8 cellular contexts compared by ENCODE assay signal in genomic region chr20:32109392-32110172, GRCh38. TPM values are rescaled to one million over a fixed set of nuclear protein-coding genes. Genes with fewer than 3 reads are reported as not detected.
DNase-seq lines count a peak whose midpoint lies in the region; ATAC-seq and TF ChIP-seq lines count a peak whose summit lies in the region.

Gene TM9SF4 (plus strand): TSS chr20:32109714. CDS start chr20:32109741, 27 bp downstream.

- intact Hi-C loops in mammary epithelial cell (cut with micrococcal nuclease), result no loop called here

- peak within 1 kb of the TSS; percentile 84 for H3K4me2 ChIP-seq in mammary epithelial cell (ENCODE audit: insufficient read depth, low read depth, low read length)

- H3K27me3 ChIP-seq in ACC112 (ENCODE audit: insufficient read depth, low read length) (no peaks in the 10 kb centered on the region), WERI-Rb-1 (ENCODE audit: insufficient read depth, low read depth, severe bottlenecking) (no peaks in the 10 kb centered on the region), mammary epithelial cell (ENCODE audit: insufficient read depth, low read length) (no peaks in the 10 kb centered on the region), iPS-20b (ENCODE audit: insufficient read depth, low read length) (no peaks in the 10 kb centered on the region)

- H3K4me3 ChIP-seq in ACC112 (ENCODE audit: low read depth, low read length) (peak within 1 kb of the TSS; percentile 91), WERI-Rb-1 (ENCODE audit: low read depth, low read length) (peak within 1 kb of the TSS; percentile 92), mammary epithelial cell (replicated peaks in 1 of 3; ENCODE audit: insufficient read depth in 1 of 3, low read depth in 2 of 3, low read length in 3 of 3) (peak within 1 kb of the TSS; percentile 81 to 96 (median 82)), iPS-20b (ENCODE audit: low read length) (peak within 1 kb of the TSS; percentile 83), skin epidermis (peak within 1 kb of the TSS; percentile 80 to 95 (median 87))

- H2AFZ ChIP-seq in ACC112 (ENCODE audit: low read length, unreplicated experiment), result peak within 1 kb of the TSS; percentile 99
- H2AFZ ChIP-seq in mammary epithelial cell (ENCODE audit: low read depth, low read length), result peak within 1 kb of the TSS; percentile 99

- H3K36me3 ChIP-seq in ACC112 (ENCODE audit: insufficient read depth, low read length) (no peaks in the 10 kb centered on the region), WERI-Rb-1 (no peaks in the 10 kb centered on the region; the same call in 1 of the 2 replicates), mammary epithelial cell (ENCODE audit: insufficient read depth, low read length) (no peaks in the 10 kb centered on the region), iPS-20b (ENCODE audit: insufficient read depth, low read depth, low read length) (no peaks in the 10 kb centered on the region)

- 3% methylated on average over 25 of the region's 38 CpGs for WGBS in mammary epithelial cell (ENCODE audit: low coverage, missing lambda C conversion rate)

- H3K27ac ChIP-seq in ACC112 (ENCODE audit: low read depth, low read length), result peak within 1 kb of the TSS; percentile 97
- peak within 1 kb of the TSS; percentile 99 for H3K27ac ChIP-seq in WERI-Rb-1
- H3K27ac ChIP-seq in mammary epithelial cell (ENCODE audit: insufficient read depth, low read depth, low read length), result peak within 1 kb of the TSS; percentile 100
- H3K27ac ChIP-seq in iPS-20b (ENCODE audit: low read length), result peak within 1 kb of the TSS; percentile 88
- H3K27ac ChIP-seq in skin epidermis, result peak within 1 kb of the TSS; percentile 87 to 100 (median 99)

- ATAC-seq in GM18870 (IDR thresholded peaks at IDR 0.05; ENCODE audit: unreplicated experiment) (peak; percentile 70), HG03135 (IDR thresholded peaks at IDR 0.05; ENCODE audit: unreplicated experiment) (peak; percentile 80)

- dilution Hi-C loops in mammary epithelial cell (cut with HindIII; ENCODE audit: low sequenced_read_pairs), result no loop called here

- TF ChIP-seq CTCF in WERI-Rb-1 (IDR thresholded peaks at IDR 0.05; ENCODE audit: low read depth, low read length) (no peak), mammary epithelial cell (conservative IDR thresholded peaks at IDR 0.05 in 1 of 2, IDR thresholded peaks at IDR 0.05 in 1 of 2; ENCODE audit: extremely low read depth in 1 of 2, insufficient read depth in 1 of 2, low read depth in 1 of 2, low read length in 2 of 2) (no peak)

- H3K9ac ChIP-seq in mammary epithelial cell (ENCODE audit: insufficient read depth, low read length), result peak within 1 kb of the TSS; percentile 100
- H3K9ac ChIP-seq in iPS-20b (ENCODE audit: low read depth, low read length), result peak within 1 kb of the TSS; percentile 94

- CTCF ChIA-PET in mammary epithelial cell (lab: Charles Lee; ENCODE audit: low non-redundant PET), result no interaction called here

- H3K4me1 ChIP-seq in ACC112 (ENCODE audit: control insufficient read depth, insufficient read depth, low read length, unreplicated experiment) (peaks cover 11% of the 10 kb centered on the region), mammary epithelial cell (ENCODE audit: insufficient read depth, low read length) (peaks cover 10% of the 10 kb centered on the region), iPS-20b (ENCODE audit: insufficient read depth, low read length) (peaks cover 6% of the 10 kb centered on the region; the same call in 1 of the 2 replicates)

- H3K9me3 ChIP-seq in WERI-Rb-1 (ENCODE audit: severe bottlenecking) (no peaks in the 10 kb centered on the region), mammary epithelial cell (replicated peaks; ENCODE audit: insufficient read depth, low read length) (no peaks in the 10 kb centered on the region), iPS-20b (ENCODE audit: insufficient read depth, low read depth, low read length) (no peaks in the 10 kb centered on the region)

- no peaks in the 10 kb centered on the region for H4K20me1 ChIP-seq in mammary epithelial cell (ENCODE audit: insufficient read depth, low read length)

- DNase-seq in NCI-H2196 treated with DMSO at 0.1 percent for 48 hours (lab: John Stamatoyannopoulos, UW; ENCODE audit: unreplicated experiment), result peak; percentile 87
- peak; percentile 93 for DNase-seq in WERI-Rb-1
- DNase-seq in mammary epithelial cell, result peak; percentile 90

- BruUV-seq in mammary epithelial cell (replicated peaks; lab: Mats Ljungman, UMichigan), result no TSS peak

- in situ Hi-C loops in mammary epithelial cell (cut with MboI; ENCODE audit: low sequenced_read_pairs in 2 of 2), result no loop called here

- peaks cover 46% of the 10 kb centered on the region for H3K79me2 ChIP-seq in ACC112 (ENCODE audit: control insufficient read depth, insufficient read depth, low read length, unreplicated experiment)
- H3K79me2 ChIP-seq in mammary epithelial cell (ENCODE audit: insufficient read depth, low read length), result peaks cover 51% of the 10 kb centered on the region

RNA-seq across cellular contexts. Expression of gene TM9SF4, which starts in this region (rescaled TPM):
- 10 to 100 TPM; 51.5 to 53.3 TPM for total RNA-seq in mammary epithelial cell
- 58.2 TPM for polyA plus RNA-seq in mammary epithelial cell
- polyA minus RNA-seq in mammary epithelial cell, result 65.7 TPM

Comparison
In these comparisons a context has a peak if more than half of its experiments do, and no peak if none do; other contexts are left out.
1. Peak in every context shown above with its lines: DNase-seq, ATAC-seq, H3K4me3 ChIP-seq and H3K27ac ChIP-seq.